ENCODE assay signal across 15 cellular contexts in genomic region chr12:115872919-115873357, GRCh38.
DNase-seq lines count a peak whose midpoint lies in the region; ATAC-seq, FAIRE-seq and TF ChIP-seq lines count a peak whose summit lies in the region.
"Had no signal": no experiment of that assay in that cellular context is flagged by ENCODE, and none has a peak within 500 bp of the region (broad histone marks: within the 10 kb centered on the region; RNA-seq: fewer than 3 reads in every experiment).

No MANE protein-coding gene starts in this region.

- intact Hi-C loops in left colon (cut with DNase I, micrococcal nuclease), result no loop called here

- peak overlapping the region; percentile 98 for H3K27ac Mint-ChIP-seq in WTC11
- H3K27ac Mint-ChIP-seq in naive thymus-derived CD8-positive, alpha-beta T cell, result no peak overlapping the region
- no peak overlapping the region for H3K27ac Mint-ChIP-seq in stimulated activated naive B cell treated with anti-CD40 and anti-IgM and Interleukin-4, amounts not matched to agents 10 μg/mL and 1 μg/mL and 100 μg/mL, for 72 hours
- H3K27ac Mint-ChIP-seq: activated CD4-positive, alpha-beta T cell treated with anti-CD3 and anti-CD28 coated beads, Interleukin-2, amount 10 ng/mL, durations not matched to agents 24 days and 14 days; naive thymus-derived CD4-positive, alpha-beta T cell; T-cell had no signal

- ATAC-seq in WTC11 (peak; percentile 55), left colon (peak; percentile 95), GM21576 (IDR thresholded peaks at IDR 0.05; ENCODE audit: unreplicated experiment) (no peak)
- no peak for ATAC-seq in naive thymus-derived CD8-positive, alpha-beta T cell
- no peak for ATAC-seq in stimulated activated naive B cell treated with anti-CD40 and anti-IgM and Interleukin-4, amounts not matched to agents 10 μg/mL and 1 μg/mL and 100 μg/mL, for 72 hours (replicated peaks)
- ATAC-seq: naive thymus-derived CD4-positive, alpha-beta T cell; T-cell had no signal

- DNase-seq in LNCaP clone FGC (ENCODE audit: low read depth) (peak; percentile 100), WTC11 (ENCODE audit: low spot score) (peak; percentile 42), left colon (peak; percentile 85 to 91), frontal cortex (ENCODE audit: low spot score in 2 of 2) (no peak)
- DNase-seq in naive thymus-derived CD8-positive, alpha-beta T cell, result no peak
- DNase-seq in stimulated activated naive B cell treated with anti-CD40 and anti-IgM and Interleukin-4, amounts not matched to agents 10 μg/mL and 1 μg/mL and 100 μg/mL, for 72 hours, result no peak
- DNase-seq: activated CD4-positive, alpha-beta T cell treated with anti-CD3 and anti-CD28 coated beads, Interleukin-2, amount 10 ng/mL, durations not matched to agents 24 days and 14 days; activated effector memory CD4-positive, alpha-beta T cell treated with anti-CD3 and anti-CD28 coated beads, Interleukin-2, amount 50 U/mL, for 16 hours; MV-4-11; naive thymus-derived CD4-positive, alpha-beta T cell; sigmoid colon; T-cell; tibial artery had no signal

- H3K4me1 Mint-ChIP-seq in WTC11, result peaks cover 51% of the 10 kb centered on the region
- no peaks in the 10 kb centered on the region for H3K4me1 Mint-ChIP-seq in naive thymus-derived CD8-positive, alpha-beta T cell
- H3K4me1 Mint-ChIP-seq in stimulated activated naive B cell treated with anti-CD40 and anti-IgM and Interleukin-4, amounts not matched to agents 10 μg/mL and 1 μg/mL and 100 μg/mL, for 72 hours, result no peaks in the 10 kb centered on the region
- H3K4me1 Mint-ChIP-seq: T-cell had no signal

- CTCF ChIA-PET in WTC11 (lab: Charles Lee), result interaction anchor here (1.0 to 1.3 kb wide), 4 partner anchors 14 to 74 kb away, joined by 3 to 8 read pairs (median 4); no protein-coding TSS in a partner anchor

- FAIRE-seq in frontal cortex (lab: Jason Lieb, UNC), result no peak

- H3K36me3 Mint-ChIP-seq in WTC11, result no peaks in the 10 kb centered on the region
- no peaks in the 10 kb centered on the region for H3K36me3 Mint-ChIP-seq in naive thymus-derived CD8-positive, alpha-beta T cell
- H3K36me3 Mint-ChIP-seq in stimulated activated naive B cell treated with anti-CD40 and anti-IgM and Interleukin-4, amounts not matched to agents 10 μg/mL and 1 μg/mL and 100 μg/mL, for 72 hours, result no peaks in the 10 kb centered on the region
- H3K36me3 Mint-ChIP-seq: T-cell had no signal

- TF ChIP-seq CTCF in C4-2B (conservative IDR thresholded peaks at IDR 0.05) (no peak), LNCaP clone FGC (IDR thresholded peaks at IDR 0.05; ENCODE audit: control insufficient read depth, extremely low read depth, insufficient read depth) (no peak), WTC11 (IDR thresholded peaks at IDR 0.05) (no peak)

- no peaks in the 10 kb centered on the region for H3K27me3 Mint-ChIP-seq in WTC11 (ENCODE audit: low read depth)
- H3K27me3 Mint-ChIP-seq in naive thymus-derived CD8-positive, alpha-beta T cell, result peaks cover 38 to 60% (median 41%) of the 10 kb centered on the region in 5 donors
- H3K27me3 Mint-ChIP-seq in stimulated activated naive B cell treated with anti-CD40 and anti-IgM and Interleukin-4, amounts not matched to agents 10 μg/mL and 1 μg/mL and 100 μg/mL, for 72 hours, result peaks cover 28 to 35% of the 10 kb centered on the region in 2 donors

- peaks cover 16% of the 10 kb centered on the region for H3K9me3 Mint-ChIP-seq in WTC11
- peaks cover 0 to 7% (median 4%) of the 10 kb centered on the region in 9 donors for H3K9me3 Mint-ChIP-seq in naive thymus-derived CD8-positive, alpha-beta T cell
- H3K9me3 Mint-ChIP-seq in stimulated activated naive B cell treated with anti-CD40 and anti-IgM and Interleukin-4, amounts not matched to agents 10 μg/mL and 1 μg/mL and 100 μg/mL, for 72 hours, result peaks cover 0 to 2% of the 10 kb centered on the region in 2 donors
- H3K9me3 Mint-ChIP-seq: activated CD4-positive, alpha-beta T cell treated with anti-CD3 and anti-CD28 coated beads, Interleukin-2, amount 10 ng/mL, durations not matched to agents 24 days and 14 days had no signal

- H3K27ac ChIP-seq in C4-2B, result peak overlapping the region; percentile 79; the same call in 1 of the 2 replicates
- H3K27ac ChIP-seq: sigmoid colon, tibial artery had no signal

- peak overlapping the region; percentile 27 for H3K4me3 Mint-ChIP-seq in WTC11
- H3K4me3 Mint-ChIP-seq in naive thymus-derived CD8-positive, alpha-beta T cell, result no peak overlapping the region
- no peak overlapping the region for H3K4me3 Mint-ChIP-seq in stimulated activated naive B cell treated with anti-CD40 and anti-IgM and Interleukin-4, amounts not matched to agents 10 μg/mL and 1 μg/mL and 100 μg/mL, for 72 hours
- H3K4me3 Mint-ChIP-seq: activated CD4-positive, alpha-beta T cell treated with anti-CD3 and anti-CD28 coated beads, Interleukin-2, amount 10 ng/mL, durations not matched to agents 24 days and 14 days; naive thymus-derived CD4-positive, alpha-beta T cell; T-cell had no signal

- H3K4me3 ChIP-seq in LNCaP clone FGC (ENCODE audit: low read depth, low read length), result peak overlapping the region; percentile 28
- H3K4me3 ChIP-seq: sigmoid colon, tibial artery had no signal

- POLR2A ChIA-PET in WTC11 (lab: Charles Lee), result no interaction called here
- POLR2A ChIA-PET in naive thymus-derived CD8-positive, alpha-beta T cell (lab: Charles Lee), result no interaction called here

TF ChIP-seq in WTC11, 78 proteins besides CTCF, POLR2A, EP300 and RAD21 (continues in another document):
- TF ChIP-seq SMAD3 (CRISPR knock-in tag; IDR thresholded peaks at IDR 0.05; ENCODE audit: borderline replicate concordance) (no peak), STAT6 (CRISPR knock-in tag; conservative IDR thresholded peaks at IDR 0.05; ENCODE audit: low read depth) (no peak), IRF2 (CRISPR knock-in tag; IDR thresholded peaks at IDR 0.05; ENCODE audit: borderline replicate concordance, low read depth) (no peak), RORB (CRISPR knock-in tag; IDR thresholded peaks at IDR 0.05) (no peak), NR3C1 (CRISPR knock-in tag; conservative IDR thresholded peaks at IDR 0.05; ENCODE audit: low read depth) (no peak), NFE2L1 (CRISPR knock-in tag; IDR thresholded peaks at IDR 0.05) (no peak), NFYB (CRISPR knock-in tag; conservative IDR thresholded peaks at IDR 0.05; ENCODE audit: low read depth) (no peak)
- TF ChIP-seq, protein P1, sequence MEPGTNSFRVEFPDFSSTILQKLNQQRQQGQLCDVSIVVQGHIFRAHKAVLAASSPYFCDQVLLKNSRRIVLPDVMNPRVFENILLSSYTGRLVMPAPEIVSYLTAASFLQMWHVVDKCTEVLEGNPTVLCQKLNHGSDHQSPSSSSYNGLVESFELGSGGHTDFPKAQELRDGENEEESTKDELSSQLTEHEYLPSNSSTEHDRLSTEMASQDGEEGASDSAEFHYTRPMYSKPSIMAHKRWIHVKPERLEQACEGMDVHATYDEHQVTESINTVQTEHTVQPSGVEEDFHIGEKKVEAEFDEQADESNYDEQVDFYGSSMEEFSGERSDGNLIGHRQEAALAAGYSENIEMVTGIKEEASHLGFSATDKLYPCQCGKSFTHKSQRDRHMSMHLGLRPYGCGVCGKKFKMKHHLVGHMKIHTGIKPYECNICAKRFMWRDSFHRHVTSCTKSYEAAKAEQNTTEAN (CRISPR knock-in tag; IDR thresholded peaks at IDR 0.05), result no peak
- TF ChIP-seq, protein P2, sequence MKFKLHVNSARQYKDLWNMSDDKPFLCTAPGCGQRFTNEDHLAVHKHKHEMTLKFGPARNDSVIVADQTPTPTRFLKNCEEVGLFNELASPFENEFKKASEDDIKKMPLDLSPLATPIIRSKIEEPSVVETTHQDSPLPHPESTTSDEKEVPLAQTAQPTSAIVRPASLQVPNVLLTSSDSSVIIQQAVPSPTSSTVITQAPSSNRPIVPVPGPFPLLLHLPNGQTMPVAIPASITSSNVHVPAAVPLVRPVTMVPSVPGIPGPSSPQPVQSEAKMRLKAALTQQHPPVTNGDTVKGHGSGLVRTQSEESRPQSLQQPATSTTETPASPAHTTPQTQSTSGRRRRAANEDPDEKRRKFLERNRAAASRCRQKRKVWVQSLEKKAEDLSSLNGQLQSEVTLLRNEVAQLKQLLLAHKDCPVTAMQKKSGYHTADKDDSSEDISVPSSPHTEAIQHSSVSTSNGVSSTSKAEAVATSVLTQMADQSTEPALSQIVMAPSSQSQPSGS (CRISPR knock-in tag; IDR thresholded peaks at IDR 0.05; ENCODE audit: borderline replicate concordance, low read depth), result no peak

Comparison
In these comparisons a context has a peak if more than half of its experiments do, and no peak if none do; other contexts are left out.
1. DNase-seq: peak in LNCaP clone FGC (single experiment), WTC11 (single experiment) and left colon (2 of 2); none in frontal cortex (0 of 2), naive thymus-derived CD8-positive, alpha-beta T cell (0 of 10) and stimulated activated naive B cell treated with anti-CD40 and anti-IgM and Interleukin-4, amounts not matched to agents 10 μg/mL and 1 μg/mL and 100 μg/mL, for 72 hours (single experiment).
2. ATAC-seq: peak in WTC11 (single experiment) and left colon (single experiment); none in naive thymus-derived CD8-positive, alpha-beta T cell (0 of 2), stimulated activated naive B cell treated with anti-CD40 and anti-IgM and Interleukin-4, amounts not matched to agents 10 μg/mL and 1 μg/mL and 100 μg/mL, for 72 hours (0 of 2) and GM21576 (single experiment).